ENCODE assay signal across 13 cellular contexts in genomic region chr12:104357431-104357952, GRCh38. TPM values are rescaled to one million over a fixed set of nuclear protein-coding genes. Genes with fewer than 3 reads are reported as not detected.
DNase-seq lines count a peak whose midpoint lies in the region; ATAC-seq and TF ChIP-seq lines count a peak whose summit lies in the region.
"Had no signal": no experiment of that assay in that cellular context is flagged by ENCODE, and none has a peak within 500 bp of the region (broad histone marks: within the 10 kb centered on the region; RNA-seq: fewer than 3 reads in every experiment).

No MANE protein-coding gene starts in this region.

- TF ChIP-seq CTCF in SK-N-SH (IDR thresholded peaks at IDR 0.05) (no peak), choroid plexus epithelial cell (conservative IDR thresholded peaks at IDR 0.05; ENCODE audit: low read depth, low read length) (no peak), sigmoid colon (IDR thresholded peaks at IDR 0.05) (no peak)

- DNase-seq in SK-N-SH: no peak
- DNase-seq in MG63: peak; percentile 37
- DNase-seq in choroid plexus epithelial cell (ENCODE audit: low read depth): peak; percentile 85
- DNase-seq in sigmoid colon: peak; percentile 5
- no peak for DNase-seq in stimulated activated naive CD4-positive, alpha-beta T cell treated with Interleukin-2 at 50 U/mL for 16 hours (lab: John Stamatoyannopoulos, UW)
- no peak for DNase-seq in nucleus accumbens (lab: John Stamatoyannopoulos, UW)
- DNase-seq: activated CD4-positive, alpha-beta memory T cell treated with anti-CD3 and anti-CD28 coated beads for 36 hours; activated naive CD4-positive, alpha-beta T cell treated with anti-CD3 and anti-CD28 coated beads, Interleukin-2, amount 50 U/mL, for 16 hours; NCI-H526 had no signal

- intact Hi-C loops in sigmoid colon (cut with DNase I): loop anchor here (5.0 kb wide), 1 partner anchor 155 kb away; no protein-coding TSS in a partner anchor

- H2AFZ ChIP-seq in SK-N-SH (ENCODE audit: low read depth): no peak overlapping the region
- H2AFZ ChIP-seq: parathyroid adenoma had no signal

- H3K4me2 ChIP-seq in SK-N-SH: no peak overlapping the region

- ATAC-seq in SK-N-SH treated with all-trans-retinoic acid at 6 μM for 48 hours: peak; percentile 38
- no peak for ATAC-seq in activated CD4-positive, CD25-positive, alpha-beta regulatory T cell treated with anti-CD3 and anti-CD28 coated beads, Interleukin-2, amount 50 U/mL, for 24 hours

- H3K27me3 ChIP-seq in SK-N-SH (ENCODE audit: insufficient read depth): no peaks in the 10 kb centered on the region
- no peaks in the 10 kb centered on the region; the same call in 1 of the 2 replicates for H3K27me3 ChIP-seq in MG63
- no peaks in the 10 kb centered on the region for H3K27me3 ChIP-seq in sigmoid colon
- H3K27me3 ChIP-seq: heart left ventricle had no signal

- TF ChIP-seq POLR2A in sigmoid colon (IDR thresholded peaks at IDR 0.05): no peak

- peaks cover 7% of the 10 kb centered on the region for H3F3A ChIP-seq in SK-N-SH (replicated peaks; ENCODE audit: insufficient read depth)

- H3K36me3 ChIP-seq in SK-N-SH (replicated peaks in 1 of 2; ENCODE audit: control insufficient read depth in 1 of 2, insufficient read depth in 2 of 2, low read length in 1 of 2) (peaks cover 14 to 22% of the 10 kb centered on the region in 2 experiments), MG63 (peaks cover 34% of the 10 kb centered on the region), sigmoid colon (peaks cover 0 to 27% (median 3%) of the 10 kb centered on the region in 4 donors)

- H3K4me1 ChIP-seq in SK-N-SH (ENCODE audit: control insufficient read depth in 1 of 2, insufficient read depth in 2 of 2, low read depth in 1 of 2, low read length in 1 of 2): no peaks in the 10 kb centered on the region
- H3K4me1 ChIP-seq in sigmoid colon: peaks cover 0 to 10% (median 2%) of the 10 kb centered on the region in 4 donors
- H3K4me1 ChIP-seq: parathyroid adenoma had no signal

- POLR2A ChIA-PET in SK-N-SH (lab: Yijun Ruan, JAX): no interaction called here

- no peaks in the 10 kb centered on the region for H3K9me2 ChIP-seq in SK-N-SH

- WGBS in SK-N-SH (ENCODE audit: low lambda C conversion rate): 95% methylated on average over 1 of the region's 1 CpG
- 90 to 92% methylated on average over 1 of the region's 1 CpG for WGBS in sigmoid colon, 2 donors

- no peaks in the 10 kb centered on the region for H3K79me2 ChIP-seq in SK-N-SH (ENCODE audit: insufficient read depth)
- H3K79me2 ChIP-seq: parathyroid adenoma had no signal

- H3K27ac ChIP-seq in SK-N-SH (ENCODE audit: low read depth in 2 of 2, low read length in 1 of 2) (no peak overlapping the region), sigmoid colon (peak overlapping the region in 1 of 4 donors; percentile 8)
- H3K27ac ChIP-seq: heart left ventricle, parathyroid adenoma had no signal

- no peak overlapping the region for H3K4me3 ChIP-seq in SK-N-SH (ENCODE audit: low read depth in 2 of 2, low read length in 1 of 2)
- H3K4me3 ChIP-seq in MG63: no peak overlapping the region
- no peak overlapping the region for H3K4me3 ChIP-seq in choroid plexus epithelial cell (ENCODE audit: low read depth, low read length)
- no peak overlapping the region for H3K4me3 ChIP-seq in sigmoid colon
- H3K4me3 ChIP-seq: heart left ventricle had no signal

- H3K9ac ChIP-seq in SK-N-SH: no peak overlapping the region
- H3K9ac ChIP-seq: parathyroid adenoma had no signal

- H3K9me3 ChIP-seq in SK-N-SH (no peaks in the 10 kb centered on the region), MG63 (peaks cover 6% of the 10 kb centered on the region), sigmoid colon (peaks cover 0 to 4% (median 0%) of the 10 kb centered on the region in 4 donors)

- H4K20me1 ChIP-seq in SK-N-SH (ENCODE audit: insufficient read depth): no peaks in the 10 kb centered on the region

- CTCF ChIA-PET in SK-N-SH (lab: Yijun Ruan, JAX): interaction anchor here (1.9 to 2.0 kb wide), 2 partner anchors 16 to 157 kb away, joined by 9 to 13 read pairs; no protein-coding TSS in a partner anchor

- TF ChIP-seq EP300 in SK-N-SH (IDR thresholded peaks at IDR 0.05; ENCODE audit: borderline replicate concordance in 1 of 2, low read depth in 1 of 2, low read length in 1 of 2) (no peak), sigmoid colon (IDR thresholded peaks at IDR 0.05) (no peak)

- TF ChIP-seq RAD21 in SK-N-SH (IDR thresholded peaks at IDR 0.05; ENCODE audit: low read length): no peak

TF ChIP-seq in SK-N-SH treated with all-trans-retinoic acid at 6 μM for 48 hours, 23 proteins besides CTCF, POLR2A, EP300 and RAD21 (continues in another document):
- TF ChIP-seq ZNF70 (CRISPR knock-in tag; IDR thresholded peaks at IDR 0.05) (no peak), SNAI2 (CRISPR knock-in tag; IDR thresholded peaks at IDR 0.05) (no peak), PPARA (CRISPR knock-in tag; IDR thresholded peaks at IDR 0.05; ENCODE audit: borderline replicate concordance) (no peak), TCF4 (CRISPR knock-in tag; IDR thresholded peaks at IDR 0.05; ENCODE audit: borderline replicate concordance) (no peak), ISL1 (CRISPR knock-in tag; IDR thresholded peaks at IDR 0.05) (no peak), PATZ1 (CRISPR knock-in tag; IDR thresholded peaks at IDR 0.05; ENCODE audit: borderline replicate concordance) (no peak)

TF ChIP-seq in SK-N-SH, 30 proteins besides CTCF, POLR2A, EP300 and RAD21:
- TF ChIP-seq GATA2 (CRISPR knock-in tag; IDR thresholded peaks at IDR 0.05) (no peak), EZH2phosphoT487 (IDR thresholded peaks at IDR 0.05; ENCODE audit: borderline replicate concordance, low read depth) (no peak)

RNA-seq across cellular contexts. Expression of gene EID3, which starts 54.0 kb away (rescaled TPM):
- polyA plus RNA-seq in SK-N-SH (2012; rRNA removed) (0.75 and 0.92 TPM in 2 replicates), sigmoid colon (1 to 10 TPM in 2 of 3 donors, under 1 TPM in 1; 0.46 to 2.5 (median 1.2) TPM)
- 0.33 and 0.43 TPM in 2 replicates for polyA plus RNA-seq in SK-N-SH (2012; cell fraction: cytosol; rRNA removed)
- polyA plus RNA-seq in SK-N-SH (2012; cell fraction: nucleus; rRNA removed): 3.8 and 4.5 TPM in 2 replicates
- 6.0 and 6.8 TPM in 2 replicates for total RNA-seq in MG63 (2014; rRNA removed; shearing (Covaris generic); ENCODE audit: low replicate concordance)
- total RNA-seq in sigmoid colon: 10 to 100 TPM in 2 of 4 donors, 1 to 10 TPM in 2; 4.6 to 21.9 (median 13.5) TPM

Comparison
In these comparisons a context has a peak if more than half of its experiments do, and no peak if none do; other contexts are left out.
1. DNase-seq: peak in MG63 (single experiment), choroid plexus epithelial cell (single experiment) and sigmoid colon (single experiment); none in SK-N-SH (single experiment), stimulated activated naive CD4-positive, alpha-beta T cell treated with Interleukin-2 at 50 U/mL for 16 hours (single experiment) and nucleus accumbens (0 of 56).